1 cellular context compared by ENCODE assay signal in the genomic region with DNA sequence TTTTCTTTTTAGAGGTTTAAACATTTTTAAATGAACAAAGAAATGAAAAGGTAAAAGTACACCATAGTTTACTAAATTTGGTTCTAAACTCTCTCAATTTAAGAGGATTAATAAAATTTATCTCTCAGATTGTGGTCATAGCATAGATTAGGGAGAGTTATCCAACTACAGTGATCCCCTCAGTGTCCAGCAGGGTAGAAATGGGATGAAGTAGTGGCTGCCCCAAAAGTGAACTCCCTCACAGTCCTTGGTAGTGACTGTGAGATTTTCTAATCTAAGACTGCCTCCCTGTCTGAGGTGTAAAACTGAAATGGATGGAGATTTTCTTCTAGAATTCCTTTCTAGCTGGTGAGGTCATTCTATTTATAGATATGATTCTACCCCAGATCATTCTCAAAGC.
TF ChIP-seq lines count a peak whose summit lies in the region.

No MANE protein-coding gene starts in this region.

TF ChIP-seq in SK-N-SH, 30 proteins besides CTCF, POLR2A, EP300 and RAD21 (continued from another document):
- TF ChIP-seq, protein P1, sequence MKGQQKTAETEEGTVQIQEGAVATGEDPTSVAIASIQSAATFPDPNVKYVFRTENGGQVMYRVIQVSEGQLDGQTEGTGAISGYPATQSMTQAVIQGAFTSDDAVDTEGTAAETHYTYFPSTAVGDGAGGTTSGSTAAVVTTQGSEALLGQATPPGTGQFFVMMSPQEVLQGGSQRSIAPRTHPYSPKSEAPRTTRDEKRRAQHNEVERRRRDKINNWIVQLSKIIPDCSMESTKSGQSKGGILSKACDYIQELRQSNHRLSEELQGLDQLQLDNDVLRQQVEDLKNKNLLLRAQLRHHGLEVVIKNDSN (IDR thresholded peaks at IDR 0.05; ENCODE audit: borderline replicate concordance, low read depth) = no peak
- TF ChIP-seq SIN3A (IDR thresholded peaks at IDR 0.05; ENCODE audit: borderline replicate concordance, low read depth, low read length) (no peak), MXI1 (IDR thresholded peaks at IDR 0.05; ENCODE audit: low read depth, low read length) (no peak), FOXM1 (IDR thresholded peaks at IDR 0.05; ENCODE audit: low read depth) (no peak), SMC3 (IDR thresholded peaks at IDR 0.05; ENCODE audit: low read depth, low read length) (no peak), FOSL2 (IDR thresholded peaks at IDR 0.05; ENCODE audit: borderline replicate concordance, low read depth) (no peak), MEF2A (IDR thresholded peaks at IDR 0.05; ENCODE audit: borderline replicate concordance, low read depth) (no peak), JUND (IDR thresholded peaks at IDR 0.05) (no peak), TEAD4 (IDR thresholded peaks at IDR 0.05; ENCODE audit: borderline replicate concordance, insufficient read depth) (no peak), EZH2phosphoT487 (IDR thresholded peaks at IDR 0.05; ENCODE audit: borderline replicate concordance, low read depth) (no peak), TAF1 (IDR thresholded peaks at IDR 0.05; ENCODE audit: borderline replicate concordance, low read depth, low read length) (no peak), CHD2 (IDR thresholded peaks at IDR 0.05; ENCODE audit: low read length, partially characterized antibody) (no peak)
- TF ChIP-seq, protein P2, sequence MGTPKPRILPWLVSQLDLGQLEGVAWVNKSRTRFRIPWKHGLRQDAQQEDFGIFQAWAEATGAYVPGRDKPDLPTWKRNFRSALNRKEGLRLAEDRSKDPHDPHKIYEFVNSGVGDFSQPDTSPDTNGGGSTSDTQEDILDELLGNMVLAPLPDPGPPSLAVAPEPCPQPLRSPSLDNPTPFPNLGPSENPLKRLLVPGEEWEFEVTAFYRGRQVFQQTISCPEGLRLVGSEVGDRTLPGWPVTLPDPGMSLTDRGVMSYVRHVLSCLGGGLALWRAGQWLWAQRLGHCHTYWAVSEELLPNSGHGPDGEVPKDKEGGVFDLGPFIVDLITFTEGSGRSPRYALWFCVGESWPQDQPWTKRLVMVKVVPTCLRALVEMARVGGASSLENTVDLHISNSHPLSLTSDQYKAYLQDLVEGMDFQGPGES (IDR thresholded peaks at IDR 0.05; ENCODE audit: low read depth, low read length) = no peak
- TF ChIP-seq, protein P3, sequence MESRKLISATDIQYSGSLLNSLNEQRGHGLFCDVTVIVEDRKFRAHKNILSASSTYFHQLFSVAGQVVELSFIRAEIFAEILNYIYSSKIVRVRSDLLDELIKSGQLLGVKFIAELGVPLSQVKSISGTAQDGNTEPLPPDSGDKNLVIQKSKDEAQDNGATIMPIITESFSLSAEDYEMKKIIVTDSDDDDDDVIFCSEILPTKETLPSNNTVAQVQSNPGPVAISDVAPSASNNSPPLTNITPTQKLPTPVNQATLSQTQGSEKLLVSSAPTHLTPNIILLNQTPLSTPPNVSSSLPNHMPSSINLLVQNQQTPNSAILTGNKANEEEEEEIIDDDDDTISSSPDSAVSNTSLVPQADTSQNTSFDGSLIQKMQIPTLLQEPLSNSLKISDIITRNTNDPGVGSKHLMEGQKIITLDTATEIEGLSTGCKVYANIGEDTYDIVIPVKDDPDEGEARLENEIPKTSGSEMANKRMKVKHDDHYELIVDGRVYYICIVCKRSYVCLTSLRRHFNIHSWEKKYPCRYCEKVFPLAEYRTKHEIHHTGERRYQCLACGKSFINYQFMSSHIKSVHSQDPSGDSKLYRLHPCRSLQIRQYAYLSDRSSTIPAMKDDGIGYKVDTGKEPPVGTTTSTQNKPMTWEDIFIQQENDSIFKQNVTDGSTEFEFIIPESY (IDR thresholded peaks at IDR 0.05; ENCODE audit: borderline replicate concordance, low read depth) = no peak
- TF ChIP-seq, protein P4, sequence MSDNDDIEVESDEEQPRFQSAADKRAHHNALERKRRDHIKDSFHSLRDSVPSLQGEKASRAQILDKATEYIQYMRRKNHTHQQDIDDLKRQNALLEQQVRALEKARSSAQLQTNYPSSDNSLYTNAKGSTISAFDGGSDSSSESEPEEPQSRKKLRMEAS (IDR thresholded peaks at IDR 0.05; ENCODE audit: low read depth) = no peak
